ENCODE assay signal across 2 cellular contexts in the genomic region with DNA sequence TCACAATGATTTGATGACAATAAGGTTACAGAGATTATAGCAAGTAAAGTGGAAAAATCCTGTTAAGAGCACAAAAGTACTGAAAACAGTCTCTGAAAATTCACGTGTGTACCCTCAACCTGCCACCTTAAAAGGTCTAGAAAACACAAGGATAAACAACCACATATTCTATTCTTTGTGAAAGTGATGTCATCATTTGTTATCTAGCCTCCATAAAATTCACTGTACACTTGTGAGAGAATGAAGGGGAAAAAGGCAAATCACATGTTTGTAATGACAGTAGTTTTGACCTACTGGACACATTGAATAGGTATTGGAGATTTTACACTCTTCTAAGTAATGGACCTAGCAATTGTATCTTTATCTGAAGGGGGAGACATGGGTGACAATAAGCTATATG.
TF ChIP-seq lines count a peak whose summit lies in the region.

No MANE protein-coding gene starts in this region.

TF ChIP-seq in HEK293, 187 proteins besides CTCF, POLR2A, EP300 and RAD21:
- TF ChIP-seq, protein P1, sequence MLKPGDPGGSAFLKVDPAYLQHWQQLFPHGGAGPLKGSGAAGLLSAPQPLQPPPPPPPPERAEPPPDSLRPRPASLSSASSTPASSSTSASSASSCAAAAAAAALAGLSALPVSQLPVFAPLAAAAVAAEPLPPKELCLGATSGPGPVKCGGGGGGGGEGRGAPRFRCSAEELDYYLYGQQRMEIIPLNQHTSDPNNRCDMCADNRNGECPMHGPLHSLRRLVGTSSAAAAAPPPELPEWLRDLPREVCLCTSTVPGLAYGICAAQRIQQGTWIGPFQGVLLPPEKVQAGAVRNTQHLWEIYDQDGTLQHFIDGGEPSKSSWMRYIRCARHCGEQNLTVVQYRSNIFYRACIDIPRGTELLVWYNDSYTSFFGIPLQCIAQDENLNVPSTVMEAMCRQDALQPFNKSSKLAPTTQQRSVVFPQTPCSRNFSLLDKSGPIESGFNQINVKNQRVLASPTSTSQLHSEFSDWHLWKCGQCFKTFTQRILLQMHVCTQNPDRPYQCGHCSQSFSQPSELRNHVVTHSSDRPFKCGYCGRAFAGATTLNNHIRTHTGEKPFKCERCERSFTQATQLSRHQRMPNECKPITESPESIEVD (tag by site-specific recombination; IDR thresholded peaks at IDR 0.05), result 0 out of 2 replicates have a peak, but pooled peaks have one; percentile 39
- no peak for TF ChIP-seq BCL11A (tag by site-specific recombination; IDR thresholded peaks at IDR 0.05; ENCODE audit: low read depth)
- TF ChIP-seq, protein P2, sequence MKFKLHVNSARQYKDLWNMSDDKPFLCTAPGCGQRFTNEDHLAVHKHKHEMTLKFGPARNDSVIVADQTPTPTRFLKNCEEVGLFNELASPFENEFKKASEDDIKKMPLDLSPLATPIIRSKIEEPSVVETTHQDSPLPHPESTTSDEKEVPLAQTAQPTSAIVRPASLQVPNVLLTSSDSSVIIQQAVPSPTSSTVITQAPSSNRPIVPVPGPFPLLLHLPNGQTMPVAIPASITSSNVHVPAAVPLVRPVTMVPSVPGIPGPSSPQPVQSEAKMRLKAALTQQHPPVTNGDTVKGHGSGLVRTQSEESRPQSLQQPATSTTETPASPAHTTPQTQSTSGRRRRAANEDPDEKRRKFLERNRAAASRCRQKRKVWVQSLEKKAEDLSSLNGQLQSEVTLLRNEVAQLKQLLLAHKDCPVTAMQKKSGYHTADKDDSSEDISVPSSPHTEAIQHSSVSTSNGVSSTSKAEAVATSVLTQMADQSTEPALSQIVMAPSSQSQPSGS (tag by site-specific recombination; IDR thresholded peaks at IDR 0.05; ENCODE audit: low read depth), result peak; percentile 72
- no peak for TF ChIP-seq ZNF501 (tag by site-specific recombination; IDR thresholded peaks at IDR 0.05)

TF ChIP-seq in SK-N-SH, 30 proteins besides CTCF, POLR2A, EP300 and RAD21:
- TF ChIP-seq NFIC (IDR thresholded peaks at IDR 0.05; ENCODE audit: borderline replicate concordance), result no peak
- TF ChIP-seq GATA2 (CRISPR knock-in tag; IDR thresholded peaks at IDR 0.05), result no peak
- TF ChIP-seq, protein P3, sequence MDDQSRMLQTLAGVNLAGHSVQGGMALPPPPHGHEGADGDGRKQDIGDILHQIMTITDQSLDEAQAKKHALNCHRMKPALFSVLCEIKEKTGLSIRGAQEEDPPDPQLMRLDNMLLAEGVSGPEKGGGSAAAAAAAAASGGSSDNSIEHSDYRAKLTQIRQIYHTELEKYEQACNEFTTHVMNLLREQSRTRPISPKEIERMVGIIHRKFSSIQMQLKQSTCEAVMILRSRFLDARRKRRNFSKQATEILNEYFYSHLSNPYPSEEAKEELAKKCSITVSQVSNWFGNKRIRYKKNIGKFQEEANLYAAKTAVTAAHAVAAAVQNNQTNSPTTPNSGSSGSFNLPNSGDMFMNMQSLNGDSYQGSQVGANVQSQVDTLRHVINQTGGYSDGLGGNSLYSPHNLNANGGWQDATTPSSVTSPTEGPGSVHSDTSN (IDR thresholded peaks at IDR 0.05), result no peak
- no peak for TF ChIP-seq SIN3A (IDR thresholded peaks at IDR 0.05; ENCODE audit: borderline replicate concordance, low read depth, low read length)
- TF ChIP-seq JUND (IDR thresholded peaks at IDR 0.05), result no peak
- TF ChIP-seq, protein P4, sequence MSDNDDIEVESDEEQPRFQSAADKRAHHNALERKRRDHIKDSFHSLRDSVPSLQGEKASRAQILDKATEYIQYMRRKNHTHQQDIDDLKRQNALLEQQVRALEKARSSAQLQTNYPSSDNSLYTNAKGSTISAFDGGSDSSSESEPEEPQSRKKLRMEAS (IDR thresholded peaks at IDR 0.05; ENCODE audit: low read depth), result no peak
- TF ChIP-seq CHD2 (IDR thresholded peaks at IDR 0.05; ENCODE audit: low read length, partially characterized antibody), result no peak
